Comparison of ENCODE assay signal across 8 cellular contexts in the genomic region with DNA sequence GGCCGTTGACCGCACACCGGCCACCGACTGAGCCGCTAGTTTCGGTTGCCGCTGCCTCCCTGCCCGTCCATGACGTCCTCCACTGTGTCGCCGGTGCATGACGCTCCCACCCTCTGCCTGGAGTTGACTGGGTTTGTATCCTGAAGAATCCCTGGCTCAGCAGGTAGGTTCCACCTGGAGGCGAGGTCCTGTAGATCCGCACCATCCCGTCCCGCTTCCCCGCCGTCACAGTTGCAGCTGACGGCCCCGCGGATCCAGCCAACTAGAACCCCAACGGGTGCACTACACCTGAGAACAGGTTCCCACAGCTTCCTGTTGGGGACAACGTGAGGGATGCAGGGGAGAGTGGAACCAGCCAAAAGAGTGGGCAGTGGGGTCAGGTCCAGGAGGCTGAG. TPM values are rescaled to one million over a fixed set of nuclear protein-coding genes. Genes with fewer than 3 reads are reported as not detected.
DNase-seq lines count a peak whose midpoint lies in the region; ATAC-seq and TF ChIP-seq lines count a peak whose summit lies in the region.

No MANE protein-coding gene starts in this region.

- H3K9me2 ChIP-seq in neural cell (ENCODE audit: insufficient read depth, low read length): no peaks in the 10 kb centered on the region

- H3K27ac Mint-ChIP-seq in effector memory CD8-positive, alpha-beta T cell: peak overlapping the region; percentile 93 to 99

- no peaks in the 10 kb centered on the region for H3F3A ChIP-seq in neural cell (ENCODE audit: insufficient read depth, low read length, poor library complexity, severe bottlenecking)

- no peaks in the 10 kb centered on the region for H3K9me3 ChIP-seq in neural cell (ENCODE audit: low read length)

- H3K27ac ChIP-seq in neural cell (ENCODE audit: low read length): peak overlapping the region; percentile 65

- H3K4me2 ChIP-seq in neural cell (ENCODE audit: low read length): no peak overlapping the region

- H3K79me2 ChIP-seq in neural cell (replicated peaks; ENCODE audit: insufficient read depth, low read length): peaks cover 28% of the 10 kb centered on the region

- H3K27me3 ChIP-seq in neural cell (ENCODE audit: insufficient read depth, low read depth, low read length): no peaks in the 10 kb centered on the region

- TF ChIP-seq RAD21 in neural cell (conservative IDR thresholded peaks at IDR 0.05): no peak

- no peaks in the 10 kb centered on the region for H3K27me3 Mint-ChIP-seq in effector memory CD8-positive, alpha-beta T cell

- no peaks in the 10 kb centered on the region for H4K20me1 ChIP-seq in neural cell (ENCODE audit: insufficient read depth)

- H3K9me3 Mint-ChIP-seq in effector memory CD8-positive, alpha-beta T cell: no peaks in the 10 kb centered on the region

- H3K36me3 Mint-ChIP-seq in effector memory CD8-positive, alpha-beta T cell (ENCODE audit: insufficient read depth): peaks cover 41% of the 10 kb centered on the region

- H3K4me3 ChIP-seq in neural cell (ENCODE audit: low read length): peak overlapping the region; percentile 97

- peak overlapping the region; percentile 96 for H3K4me3 Mint-ChIP-seq in effector memory CD8-positive, alpha-beta T cell

- TF ChIP-seq EP300 in neural cell (conservative IDR thresholded peaks at IDR 0.05; ENCODE audit: poor library complexity, severe bottlenecking): no peak

- DNase-seq in AG08396 (ENCODE audit: low spot score) (peak; percentile 49), NCI-H69 (lab: John Stamatoyannopoulos, UW) (peak; percentile 52), SW 1271 (lab: John Stamatoyannopoulos, UW) (no peak)
- no peak for DNase-seq in effector memory CD8-positive, alpha-beta T cell
- DNase-seq in stimulated activated CD8-positive, alpha-beta memory T cell treated with anti-CD3 and anti-CD28 coated beads, Interleukin-4, amount 100 ng/mL, for 48 hours: no peak

- H3K9ac ChIP-seq in neural cell (ENCODE audit: low read length): peak overlapping the region; percentile 83

- H3K4me1 Mint-ChIP-seq in effector memory CD8-positive, alpha-beta T cell (ENCODE audit: low read depth in 2 of 2): peaks cover 50 to 51% of the 10 kb centered on the region in 2 donors

- H2AFZ ChIP-seq in neural cell (ENCODE audit: low read depth, low read length): no peak overlapping the region

- peak; percentile 8 for ATAC-seq in GM21360 (IDR thresholded peaks at IDR 0.05; ENCODE audit: unreplicated experiment)
- peak; percentile 0 for ATAC-seq in effector memory CD8-positive, alpha-beta T cell (replicated peaks)
- ATAC-seq in GM21737 (IDR thresholded peaks at IDR 0.05; ENCODE audit: unreplicated experiment): no peak

- no peak for TF ChIP-seq CTCF in neural cell (IDR thresholded peaks at IDR 0.05; ENCODE audit: poor library complexity, severe bottlenecking)

- no peaks in the 10 kb centered on the region for H3K36me3 ChIP-seq in neural cell (ENCODE audit: insufficient read depth, low read length)

TF ChIP-seq in neural cell, 6 proteins besides CTCF, POLR2A, EP300 and RAD21:
- TF ChIP-seq POLR2AphosphoS5 (IDR thresholded peaks at IDR 0.05) (no peak), MXI1 (conservative IDR thresholded peaks at IDR 0.05; ENCODE audit: poor library complexity, severe bottlenecking) (no peak), TAF1 (IDR thresholded peaks at IDR 0.05; ENCODE audit: low read depth) (no peak), REST (IDR thresholded peaks at IDR 0.05; ENCODE audit: borderline replicate concordance) (no peak), EZH2 (IDR thresholded peaks at IDR 0.05; ENCODE audit: borderline replicate concordance, insufficient read depth, low read length, poor library complexity, severe bottlenecking) (no peak), SMC3 (conservative IDR thresholded peaks at IDR 0.05; ENCODE audit: poor library complexity) (no peak)

RNA-seq across cellular contexts. Expression of gene SLBP, which starts 0.9 kb away (rescaled TPM):
- 107 and 111 TPM in 2 replicates for polyA plus RNA-seq in neural cell
- polyA minus RNA-seq in neural cell: 54.4 and 59.4 TPM in 2 replicates

RNA-seq across cellular contexts. Expression of gene TMEM129, which starts 8.1 kb away (rescaled TPM):
- 42.1 and 48.7 TPM in 2 replicates for polyA plus RNA-seq in neural cell
- polyA minus RNA-seq in neural cell: 24.3 and 26.8 TPM in 2 replicates

RNA-seq across cellular contexts. Expression of gene TACC3, which starts 8.3 kb away (rescaled TPM):
- 2.6 and 3.5 TPM in 2 replicates for polyA plus RNA-seq in neural cell
- polyA minus RNA-seq in neural cell: 2.1 and 3.7 TPM in 2 replicates

RNA-seq across cellular contexts. Expression of gene FAM53A, which starts 28.9 kb away (rescaled TPM):
- 0.78 TPM in 1 of 2 replicates, not detected in the other for polyA plus RNA-seq in neural cell
- polyA minus RNA-seq in neural cell: 1.0 and 2.4 TPM in 2 replicates

Comparison
In these comparisons a context has a peak if more than half of its experiments do, and no peak if none do; other contexts are left out.
1. DNase-seq: peak in AG08396 (single experiment) and NCI-H69 (single experiment); none in effector memory CD8-positive, alpha-beta T cell (0 of 3), stimulated activated CD8-positive, alpha-beta memory T cell treated with anti-CD3 and anti-CD28 coated beads, Interleukin-4, amount 100 ng/mL, for 48 hours (single experiment) and SW 1271 (0 of 2).